1 cellular context compared by ENCODE assay signal in the genomic region with DNA sequence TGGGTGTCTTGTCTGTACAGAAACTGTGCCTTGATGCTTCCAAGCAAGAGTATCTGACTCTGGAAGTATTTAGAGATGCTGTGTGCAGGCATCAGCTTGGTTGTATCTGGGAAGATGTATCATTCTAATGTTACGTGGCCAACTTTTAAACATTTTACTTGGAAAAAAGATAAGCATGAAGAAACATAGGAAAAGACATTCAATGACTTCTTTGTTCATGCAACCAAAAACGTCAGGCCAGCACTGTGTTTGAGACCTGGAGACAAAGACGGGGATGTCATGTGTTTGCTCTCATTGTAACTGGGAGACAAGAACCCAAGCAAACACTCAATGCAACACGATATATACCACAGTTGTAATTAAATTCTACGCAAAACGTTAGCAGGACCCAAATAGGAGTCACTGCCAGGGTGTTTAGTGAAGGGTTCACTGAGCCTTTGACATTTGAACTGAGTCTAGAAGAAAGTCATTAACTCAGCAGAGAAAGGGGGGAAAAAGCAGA.
TF ChIP-seq lines count a peak whose summit lies in the region.

No MANE protein-coding gene starts in this region.

TF ChIP-seq in GM23338, 12 proteins besides CTCF, POLR2A, EP300 and RAD21 (continued from another document):
- TF ChIP-seq POLR2AphosphoS5 (IDR thresholded peaks at IDR 0.05; ENCODE audit: low read depth) (no peak), EZH2phosphoT487 (IDR thresholded peaks at IDR 0.05; ENCODE audit: unreplicated experiment) (no peak), JUNB (IDR thresholded peaks at IDR 0.05; ENCODE audit: unreplicated experiment) (no peak), STAT1 (IDR thresholded peaks at IDR 0.05; ENCODE audit: unreplicated experiment) (no peak), ZNF114 (CRISPR knock-in tag; IDR thresholded peaks at IDR 0.05) (no peak), EZH2 (IDR thresholded peaks at IDR 0.05; ENCODE audit: low read depth, unreplicated experiment) (no peak)
- TF ChIP-seq, protein P1, sequence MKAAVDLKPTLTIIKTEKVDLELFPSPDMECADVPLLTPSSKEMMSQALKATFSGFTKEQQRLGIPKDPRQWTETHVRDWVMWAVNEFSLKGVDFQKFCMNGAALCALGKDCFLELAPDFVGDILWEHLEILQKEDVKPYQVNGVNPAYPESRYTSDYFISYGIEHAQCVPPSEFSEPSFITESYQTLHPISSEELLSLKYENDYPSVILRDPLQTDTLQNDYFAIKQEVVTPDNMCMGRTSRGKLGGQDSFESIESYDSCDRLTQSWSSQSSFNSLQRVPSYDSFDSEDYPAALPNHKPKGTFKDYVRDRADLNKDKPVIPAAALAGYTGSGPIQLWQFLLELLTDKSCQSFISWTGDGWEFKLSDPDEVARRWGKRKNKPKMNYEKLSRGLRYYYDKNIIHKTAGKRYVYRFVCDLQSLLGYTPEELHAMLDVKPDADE (IDR thresholded peaks at IDR 0.05): no peak
- TF ChIP-seq, protein P2, sequence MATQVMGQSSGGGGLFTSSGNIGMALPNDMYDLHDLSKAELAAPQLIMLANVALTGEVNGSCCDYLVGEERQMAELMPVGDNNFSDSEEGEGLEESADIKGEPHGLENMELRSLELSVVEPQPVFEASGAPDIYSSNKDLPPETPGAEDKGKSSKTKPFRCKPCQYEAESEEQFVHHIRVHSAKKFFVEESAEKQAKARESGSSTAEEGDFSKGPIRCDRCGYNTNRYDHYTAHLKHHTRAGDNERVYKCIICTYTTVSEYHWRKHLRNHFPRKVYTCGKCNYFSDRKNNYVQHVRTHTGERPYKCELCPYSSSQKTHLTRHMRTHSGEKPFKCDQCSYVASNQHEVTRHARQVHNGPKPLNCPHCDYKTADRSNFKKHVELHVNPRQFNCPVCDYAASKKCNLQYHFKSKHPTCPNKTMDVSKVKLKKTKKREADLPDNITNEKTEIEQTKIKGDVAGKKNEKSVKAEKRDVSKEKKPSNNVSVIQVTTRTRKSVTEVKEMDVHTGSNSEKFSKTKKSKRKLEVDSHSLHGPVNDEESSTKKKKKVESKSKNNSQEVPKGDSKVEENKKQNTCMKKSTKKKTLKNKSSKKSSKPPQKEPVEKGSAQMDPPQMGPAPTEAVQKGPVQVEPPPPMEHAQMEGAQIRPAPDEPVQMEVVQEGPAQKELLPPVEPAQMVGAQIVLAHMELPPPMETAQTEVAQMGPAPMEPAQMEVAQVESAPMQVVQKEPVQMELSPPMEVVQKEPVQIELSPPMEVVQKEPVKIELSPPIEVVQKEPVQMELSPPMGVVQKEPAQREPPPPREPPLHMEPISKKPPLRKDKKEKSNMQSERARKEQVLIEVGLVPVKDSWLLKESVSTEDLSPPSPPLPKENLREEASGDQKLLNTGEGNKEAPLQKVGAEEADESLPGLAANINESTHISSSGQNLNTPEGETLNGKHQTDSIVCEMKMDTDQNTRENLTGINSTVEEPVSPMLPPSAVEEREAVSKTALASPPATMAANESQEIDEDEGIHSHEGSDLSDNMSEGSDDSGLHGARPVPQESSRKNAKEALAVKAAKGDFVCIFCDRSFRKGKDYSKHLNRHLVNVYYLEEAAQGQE (IDR thresholded peaks at IDR 0.05; ENCODE audit: unreplicated experiment): no peak
